In the genomic region with DNA sequence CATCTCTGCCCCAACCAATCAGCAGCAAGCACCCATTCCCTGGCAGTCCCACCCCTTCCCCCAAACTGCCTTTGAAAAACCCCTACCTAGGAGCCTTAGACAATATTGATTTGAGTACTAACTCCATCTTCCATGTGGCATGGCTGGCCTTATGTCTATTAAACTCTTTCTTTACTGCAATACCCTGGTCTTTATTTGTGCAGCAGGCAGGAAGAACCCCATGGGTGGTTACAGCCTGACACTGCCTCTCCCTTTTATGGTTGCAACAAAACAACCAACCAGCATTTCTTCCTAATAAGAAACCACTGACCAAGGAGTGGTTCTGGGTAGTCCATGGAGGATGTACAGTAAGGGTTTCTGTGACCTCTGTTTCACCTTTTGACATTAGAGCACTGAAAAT, we compare ENCODE assay signal across 29 cellular contexts.
"Had no signal": no experiment of that assay in that cellular context is flagged by ENCODE, and none has a peak within 500 bp of the region (broad histone marks: within the 10 kb centered on the region; RNA-seq: fewer than 3 reads in every experiment).

No MANE protein-coding gene starts in this region.

- ATAC-seq: effector memory CD8-positive, alpha-beta T cell; esophagus mucosa; foreskin keratinocyte; gastrocnemius medialis; gastroesophageal sphincter; heart left ventricle; heart right ventricle had no signal

- DNase-seq: colonic mucosa; cortex of kidney; dermis blood vessel endothelial cell; dorsolateral prefrontal cortex; effector CD4-positive, alpha-beta T cell; effector CD8-positive, alpha-beta T cell; effector memory CD4-positive, alpha-beta T cell; effector memory CD8-positive, alpha-beta T cell; endodermal cell; erythroblast; esophagus squamous epithelium; foreskin fibroblast; foreskin keratinocyte; foreskin melanocyte; gastrocnemius medialis; glutamatergic neuron; head of caudate nucleus; heart left ventricle; heart right ventricle had no signal

- H3K4me1 Mint-ChIP-seq: endodermal cell had no signal

- H3K9me3 Mint-ChIP-seq: dendritic cell treated with granulocyte-macrophage colony-stimulating factor and Interleukin-4, amounts not matched to agents 40 ng/mL and 50 ng/mL, for 4 days had no signal

- H3K4me3 ChIP-seq: colonic mucosa, coronary artery, dorsolateral prefrontal cortex, esophagus muscularis mucosa, esophagus squamous epithelium, gastrocnemius medialis, gastroesophageal sphincter, heart left ventricle, heart right ventricle had no signal

- H3K9me3 ChIP-seq: colonic mucosa, esophagus squamous epithelium, gastrocnemius medialis had no signal

- FAIRE-seq: colon, endometrium, endothelial cell of umbilical vein, frontal cortex had no signal

- H3K27ac ChIP-seq: colonic mucosa, coronary artery, dorsolateral prefrontal cortex, epithelial cell of prostate, esophagus muscularis mucosa, esophagus squamous epithelium, foreskin keratinocyte, gastrocnemius medialis, gastroesophageal sphincter, heart left ventricle, heart right ventricle had no signal

- H3K36me3 ChIP-seq: colonic mucosa, esophagus muscularis mucosa, esophagus squamous epithelium, gastrocnemius medialis had no signal

- H3K27me3 ChIP-seq: colonic mucosa, dorsolateral prefrontal cortex, esophagus muscularis mucosa, esophagus squamous epithelium, foreskin keratinocyte, gastrocnemius medialis, gastroesophageal sphincter, heart left ventricle, heart right ventricle had no signal

- H3K27ac Mint-ChIP-seq: dendritic cell treated with granulocyte-macrophage colony-stimulating factor and Interleukin-4, amounts not matched to agents 40 ng/mL and 50 ng/mL, for 4 days; effector memory CD8-positive, alpha-beta T cell; endodermal cell had no signal

- H3K27me3 Mint-ChIP-seq: dendritic cell treated with granulocyte-macrophage colony-stimulating factor and Interleukin-4, amounts not matched to agents 40 ng/mL and 50 ng/mL, for 4 days; effector memory CD8-positive, alpha-beta T cell had no signal

- H3K4me1 ChIP-seq: colonic mucosa, esophagus muscularis mucosa, esophagus squamous epithelium, foreskin keratinocyte, gastrocnemius medialis, gastroesophageal sphincter, heart left ventricle, heart right ventricle had no signal

- H3K4me3 Mint-ChIP-seq: dendritic cell treated with granulocyte-macrophage colony-stimulating factor and Interleukin-4, amounts not matched to agents 40 ng/mL and 50 ng/mL, for 4 days; effector memory CD8-positive, alpha-beta T cell; endodermal cell had no signal
